ENCODE assay signal across 1 cellular context in genomic region chr10:35912615-35913170, GRCh38.
TF ChIP-seq lines count a peak whose summit lies in the region.

No MANE protein-coding gene starts in this region.

TF ChIP-seq in GM23338, 12 proteins besides CTCF, POLR2A, EP300 and RAD21 (continued from another document):
- no peak for TF ChIP-seq ZNF462 (CRISPR knock-in tag; IDR thresholded peaks at IDR 0.05)
- TF ChIP-seq JUNB (IDR thresholded peaks at IDR 0.05; ENCODE audit: unreplicated experiment): no peak
- no peak for TF ChIP-seq CREB1 (CRISPR knock-in tag; IDR thresholded peaks at IDR 0.05; ENCODE audit: low read depth)
- no peak for TF ChIP-seq POLR2AphosphoS5 (IDR thresholded peaks at IDR 0.05; ENCODE audit: low read depth)
- no peak for TF ChIP-seq ETS1 (IDR thresholded peaks at IDR 0.05)
